9 cellular contexts compared by ENCODE assay signal in the genomic region with DNA sequence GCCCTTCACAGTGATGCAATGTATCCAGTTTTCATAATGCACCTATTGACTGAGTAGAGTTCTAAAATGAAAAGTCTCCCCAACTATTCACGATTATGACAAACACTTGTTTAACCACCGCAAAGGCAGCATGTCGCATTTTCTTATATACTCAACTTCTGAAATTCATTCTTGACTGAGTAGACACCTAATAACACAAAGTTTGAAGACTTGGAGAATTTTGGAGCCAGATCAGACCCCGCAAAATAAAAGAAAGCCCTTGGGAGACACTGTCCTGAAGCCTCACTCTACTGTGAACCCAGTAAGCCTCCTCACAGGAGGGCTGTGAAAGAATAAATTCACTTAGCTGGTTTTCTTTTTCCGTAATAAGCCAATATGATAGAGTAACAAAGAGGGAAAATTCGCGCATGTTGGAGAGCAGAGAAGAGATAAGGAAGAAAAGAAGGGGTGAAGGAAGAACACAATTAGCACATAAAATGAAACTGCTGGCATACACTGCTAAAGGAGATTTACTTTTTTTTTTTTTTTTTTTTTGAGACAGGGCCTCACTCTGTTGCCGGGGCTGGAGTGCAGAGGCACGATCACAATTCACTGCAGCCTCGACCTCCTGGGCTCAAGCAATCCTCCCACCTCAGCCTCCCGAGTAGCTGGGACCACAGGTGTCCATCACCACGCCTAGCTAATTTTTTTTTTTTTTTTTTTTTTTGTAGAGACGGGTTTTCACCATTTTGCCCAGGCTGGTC. TPM values are rescaled to one million over a fixed set of nuclear protein-coding genes. Genes with fewer than 3 reads are reported as not detected.
DNase-seq lines count a peak whose midpoint lies in the region; ATAC-seq and TF ChIP-seq lines count a peak whose summit lies in the region.
"Had no signal": no experiment of that assay in that cellular context is flagged by ENCODE, and none has a peak within 500 bp of the region (broad histone marks: within the 10 kb centered on the region; RNA-seq: fewer than 3 reads in every experiment).

No MANE protein-coding gene starts in this region.

- TF ChIP-seq EP300 in esophagus muscularis mucosa (IDR thresholded peaks at IDR 0.05) = no peak

- TF ChIP-seq CTCF in Caco-2 (IDR thresholded peaks at IDR 0.05; ENCODE audit: insufficient read depth in 1 of 2, low read depth in 1 of 2, low read length in 1 of 2, severe bottlenecking in 1 of 2, unreplicated experiment in 1 of 2) (no peak), esophagus muscularis mucosa (IDR thresholded peaks at IDR 0.05) (no peak)

- H3K4me1 Mint-ChIP-seq in Caco-2 (ENCODE audit: low read depth, unreplicated experiment) = peaks cover 26% of the 10 kb centered on the region

- H3K27me3 ChIP-seq in Caco-2 (replicated peaks; ENCODE audit: control insufficient read depth, insufficient read depth, low read length) = no peaks in the 10 kb centered on the region
- H3K27me3 ChIP-seq in NT2/D1 (ENCODE audit: insufficient read depth, insufficient read length) = peaks cover 56% of the 10 kb centered on the region
- peaks cover 0 to 20% (median 4%) of the 10 kb centered on the region in 4 donors for H3K27me3 ChIP-seq in esophagus muscularis mucosa

- peak overlapping the region; percentile 58 for H3K27ac Mint-ChIP-seq in Caco-2 (ENCODE audit: unreplicated experiment)

- WGBS in esophagus muscularis mucosa = 82% methylated on average over 13 of the region's 13 CpGs

- no TSS peak for BruUV-seq in Caco-2 (replicated peaks; lab: Mats Ljungman, UMichigan)

- intact Hi-C loops in Caco-2 (cut with micrococcal nuclease; ENCODE audit: unreplicated experiment) = loop anchor here (1.0 to 5.0 kb wide), 3 partner anchors 13 to 111 kb away; a partner anchor contains a TSS
- intact Hi-C loops in esophagus muscularis mucosa (cut with DNase I) = loop anchor here (10.0 kb wide), 1 partner anchor 103 kb away; no protein-coding TSS in a partner anchor

- H3K36me3 ChIP-seq in Caco-2 (ENCODE audit: control insufficient read depth, insufficient read depth, low read length) (no peaks in the 10 kb centered on the region), NT2/D1 (ENCODE audit: insufficient read depth, insufficient read length, low read length) (no peaks in the 10 kb centered on the region), esophagus muscularis mucosa (no peaks in the 10 kb centered on the region)

- H3K4me3 ChIP-seq in Caco-2 (ENCODE audit: low read depth, low read length) (peak overlapping the region; percentile 82), NT2/D1 (ENCODE audit: insufficient read length, low read depth) (peak overlapping the region; percentile 79), esophagus muscularis mucosa (peak overlapping the region; percentile 60 to 86 (median 74))

- TF ChIP-seq POLR2A in esophagus muscularis mucosa (IDR thresholded peaks at IDR 0.05; ENCODE audit: low read depth) = no peak
- TF ChIP-seq POLR2A in GM18505 (IDR thresholded peaks at IDR 0.05; ENCODE audit: borderline replicate concordance, extremely low read depth, insufficient read depth, insufficient read length) = no peak

- POLR2A ChIA-PET in Caco-2 (lab: Charles Lee) = interaction anchor here (0.6 kb wide), 2 partner anchors 13 to 524 kb away, joined by 6 to 12 read pairs; no protein-coding TSS in a partner anchor

- peaks cover 15% of the 10 kb centered on the region; the same call in 1 of the 2 replicates for H3K4me1 ChIP-seq in Caco-2
- H3K4me1 ChIP-seq in NT2/D1 (ENCODE audit: insufficient read depth, insufficient read length) = peaks cover 3% of the 10 kb centered on the region
- peaks cover 7 to 23% (median 19%) of the 10 kb centered on the region in 4 donors for H3K4me1 ChIP-seq in esophagus muscularis mucosa

- H3K9ac ChIP-seq in NT2/D1 (ENCODE audit: insufficient read length, low read depth) = peak overlapping the region; percentile 90

- no peak for ATAC-seq in GM18505 (IDR thresholded peaks at IDR 0.05; ENCODE audit: unreplicated experiment)
- ATAC-seq in GM21619 (IDR thresholded peaks at IDR 0.05; ENCODE audit: unreplicated experiment) = no peak

- peaks cover 12% of the 10 kb centered on the region for H3K36me3 Mint-ChIP-seq in Caco-2 (ENCODE audit: insufficient read depth, unreplicated experiment)

- DNase-seq in Caco-2 (no peak), NT2/D1 (ENCODE audit: low read depth, low spot score) (no peak), esophagus muscularis mucosa (ENCODE audit: extremely low spot score) (no peak), pons (ENCODE audit: low spot score) (peak; percentile 64), NCI-H1105 (lab: John Stamatoyannopoulos, UW) (no peak), SHP77 treated with DMSO at 0.1 percent for 48 hours (lab: John Stamatoyannopoulos, UW) (no peak)
- DNase-seq: NCI-H774 had no signal

- peak overlapping the region; percentile 58 to 76 (median 68) for H3K27ac ChIP-seq in esophagus muscularis mucosa (replicated peaks in 1 of 4)

- H3K27me3 Mint-ChIP-seq in Caco-2 (ENCODE audit: insufficient read depth, unreplicated experiment) = peaks cover 5% of the 10 kb centered on the region

- H3K9me3 ChIP-seq in Caco-2 (no peaks in the 10 kb centered on the region), NT2/D1 (ENCODE audit: insufficient read depth, low read length) (no peaks in the 10 kb centered on the region; the same call in 1 of the 2 replicates), esophagus muscularis mucosa (no peaks in the 10 kb centered on the region)

- no peaks in the 10 kb centered on the region for H3K9me3 Mint-ChIP-seq in Caco-2 (ENCODE audit: unreplicated experiment)

- CTCF ChIA-PET in Caco-2 (lab: Charles Lee) = no interaction called here

- H3K4me3 Mint-ChIP-seq in Caco-2 (ENCODE audit: unreplicated experiment) = peak overlapping the region; percentile 86

RNA-seq across cellular contexts. Expression of a gene that starts 0.5 kb away (rescaled TPM):
- total RNA-seq in Caco-2 (2022) (10.5 and 10.6 TPM in 2 replicates), esophagus muscularis mucosa (1 to 10 TPM; 4.3 to 5.9 (median 5.1) TPM)

RNA-seq across cellular contexts. Expression of a gene that starts 13.5 kb away (rescaled TPM):
- total RNA-seq in Caco-2 (2022) (62.7 and 71.4 TPM in 2 replicates), esophagus muscularis mucosa (10 to 100 TPM; 27.3 to 52.3 (median 33.4) TPM)
